In the genomic region with DNA sequence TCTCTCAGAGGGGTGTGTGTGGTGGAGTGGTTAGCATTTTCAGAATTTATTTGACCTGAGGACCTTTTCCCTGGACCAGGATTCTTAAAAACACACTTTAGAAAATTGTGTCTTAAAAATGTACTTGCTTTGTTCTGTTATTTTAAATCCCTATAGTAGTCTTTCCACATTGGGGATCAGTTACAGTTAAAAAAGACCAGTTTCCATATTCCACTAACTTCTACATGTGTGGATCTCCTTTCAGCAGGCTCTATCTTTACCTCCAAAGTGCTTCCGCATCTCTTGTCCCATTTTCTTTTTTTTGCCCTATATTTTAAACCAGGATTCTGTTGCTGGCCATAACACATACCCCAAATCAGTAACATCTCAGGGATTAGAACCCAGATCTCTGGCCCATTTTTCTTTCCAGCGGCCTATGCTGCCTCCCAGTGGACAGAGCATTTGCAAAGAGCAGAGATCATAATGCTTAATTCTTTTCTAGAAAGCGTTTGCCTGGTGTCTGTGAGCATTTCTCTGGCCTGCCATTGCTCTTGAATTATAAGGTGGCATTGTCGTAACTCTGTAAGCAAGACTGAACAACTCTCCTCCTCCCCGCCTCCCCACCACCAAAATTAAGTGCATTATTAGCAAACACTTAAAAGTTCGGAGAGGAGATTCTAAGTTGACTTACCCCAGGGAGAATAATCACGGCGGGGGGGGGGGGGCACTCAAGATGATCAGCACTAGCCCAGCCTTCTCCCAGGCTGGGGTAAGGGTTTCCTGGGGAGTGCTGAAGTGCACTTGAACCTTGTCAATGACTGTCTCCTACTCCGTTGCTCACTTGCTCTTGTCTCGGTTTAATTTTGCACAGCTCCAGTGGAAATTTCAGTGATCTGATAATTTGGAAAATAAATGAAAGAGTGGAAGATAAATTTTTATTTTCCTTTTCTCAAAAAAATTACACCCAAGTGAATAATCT, we compare ENCODE assay signal across 11 cellular contexts. TPM values are rescaled to one million over a fixed set of nuclear protein-coding genes. Genes with fewer than 3 reads are reported as not detected.
DNase-seq lines count a peak whose midpoint lies in the region; ATAC-seq and TF ChIP-seq lines count a peak whose summit lies in the region.
"Had no signal": no experiment of that assay in that cellular context is flagged by ENCODE, and none has a peak within 500 bp of the region (broad histone marks: within the 10 kb centered on the region; RNA-seq: fewer than 3 reads in every experiment).

No MANE protein-coding gene starts in this region.

- H3K9ac ChIP-seq in OCI-LY1 (ENCODE audit: low read length) = no peak overlapping the region
- H3K9ac ChIP-seq: BLaER1 treated with 17β-estradiol and CSF1 and Interleukin-3, amounts not matched to agents 10 nM and 100 nM had no signal

- H3K4me3 ChIP-seq in OCI-LY1 (ENCODE audit: low read depth, low read length, poor library complexity, severe bottlenecking) = no peak overlapping the region
- H3K4me3 ChIP-seq in thoracic aorta = no peak overlapping the region
- H3K4me3 ChIP-seq: BLaER1 treated with 17β-estradiol and CSF1 and Interleukin-3, amounts not matched to agents 10 nM and 100 nM; SJSA1; upper lobe of left lung had no signal

- H2AFZ ChIP-seq in OCI-LY1 (ENCODE audit: low read length) = no peak overlapping the region

- no peaks in the 10 kb centered on the region for H3K9me2 ChIP-seq in OCI-LY1 (ENCODE audit: low read depth, low read length)

- no peaks in the 10 kb centered on the region for H3F3A ChIP-seq in OCI-LY1 (ENCODE audit: insufficient read depth, low read length)

- no peaks in the 10 kb centered on the region for H4K20me1 ChIP-seq in OCI-LY1 (ENCODE audit: insufficient read depth, low read length)
- H4K20me1 ChIP-seq: BLaER1 treated with 17β-estradiol and CSF1 and Interleukin-3, amounts not matched to agents 10 nM and 100 nM had no signal

- ATAC-seq in thoracic aorta (ENCODE audit: insufficient number of reproducible peaks, low FRiP score, low read depth) (no peak), HG02884 (IDR thresholded peaks at IDR 0.05; ENCODE audit: unreplicated experiment) (no peak)
- ATAC-seq in activated CD4-positive, CD25-positive, alpha-beta regulatory T cell treated with anti-CD3 and anti-CD28 coated beads, Interleukin-2, amount 50 U/mL, for 24 hours = no peak

- H3K27ac ChIP-seq in OCI-LY1 (ENCODE audit: low read depth, low read length, poor library complexity, severe bottlenecking) = no peak overlapping the region
- no peak overlapping the region for H3K27ac ChIP-seq in thoracic aorta
- H3K27ac ChIP-seq: BLaER1 treated with 17β-estradiol and CSF1 and Interleukin-3, amounts not matched to agents 10 nM and 100 nM; SJSA1; upper lobe of left lung had no signal

- H3K79me2 ChIP-seq in OCI-LY1 (ENCODE audit: insufficient read depth, low read length) = no peaks in the 10 kb centered on the region

- no peaks in the 10 kb centered on the region for H3K4me1 ChIP-seq in OCI-LY1 (ENCODE audit: insufficient read depth, low read length, severe bottlenecking)
- H3K4me1 ChIP-seq in thoracic aorta (ENCODE audit: control insufficient read depth in 1 of 2, low read depth in 2 of 2) = peaks cover 3 to 45% of the 10 kb centered on the region in 2 donors
- H3K4me1 ChIP-seq: BLaER1 treated with 17β-estradiol and CSF1 and Interleukin-3, amounts not matched to agents 10 nM and 100 nM had no signal

- H3K27me3 ChIP-seq in OCI-LY1 (ENCODE audit: insufficient read depth, low read length) (0 out of 2 replicates have a peak, but pooled peaks cover 3% of the 10 kb centered on the region), thoracic aorta (replicated peaks; ENCODE audit: insufficient read depth) (no peaks in the 10 kb centered on the region)
- H3K27me3 ChIP-seq: BLaER1 treated with 17β-estradiol and CSF1 and Interleukin-3, amounts not matched to agents 10 nM and 100 nM; SJSA1; upper lobe of left lung had no signal

- TF ChIP-seq CTCF in OCI-LY1 (IDR thresholded peaks at IDR 0.05; ENCODE audit: low read length) (peak; percentile 62), thoracic aorta (IDR thresholded peaks at IDR 0.05) (peak; percentile 36)

- H3K36me3 ChIP-seq in OCI-LY1 (ENCODE audit: insufficient read depth, low read length) (no peaks in the 10 kb centered on the region), thoracic aorta (no peaks in the 10 kb centered on the region)
- H3K36me3 ChIP-seq: BLaER1 treated with 17β-estradiol and CSF1 and Interleukin-3, amounts not matched to agents 10 nM and 100 nM; SJSA1; upper lobe of left lung had no signal

- H3K9me3 ChIP-seq in OCI-LY1 (ENCODE audit: low read length) = no peaks in the 10 kb centered on the region
- H3K9me3 ChIP-seq in thoracic aorta = no peaks in the 10 kb centered on the region
- H3K9me3 ChIP-seq: BLaER1 treated with 17β-estradiol and CSF1 and Interleukin-3, amounts not matched to agents 10 nM and 100 nM; SJSA1; upper lobe of left lung had no signal

- H3K4me2 ChIP-seq in OCI-LY1 (ENCODE audit: low read length) = no peak overlapping the region
- H3K4me2 ChIP-seq: BLaER1 treated with 17β-estradiol and CSF1 and Interleukin-3, amounts not matched to agents 10 nM and 100 nM had no signal

- DNase-seq in NCI-H2196 (lab: John Stamatoyannopoulos, UW; ENCODE audit: unreplicated experiment) = peak; percentile 30
- no peak for DNase-seq in NCI-H2196 treated with DMSO at 0.1 percent for 48 hours (lab: John Stamatoyannopoulos, UW; ENCODE audit: unreplicated experiment)
- peak; percentile 30 for DNase-seq in fibroblast of peridontal ligament (ENCODE audit: extremely low read depth)
- DNase-seq in thoracic aorta (ENCODE audit: low spot score) = no peak
- DNase-seq in GOT3 (lab: John Stamatoyannopoulos, UW) = no peak

RNA-seq across cellular contexts. Expression of gene PBX1, which starts 58.9 kb away (rescaled TPM):
- 10 to 100 TPM; 50.5 to 53.1 TPM for total RNA-seq in thoracic aorta

Comparison
In these comparisons a context has a peak if more than half of its experiments do, and no peak if none do; other contexts are left out.
1. DNase-seq: peak in NCI-H2196 (single experiment) and fibroblast of peridontal ligament (single experiment); none in NCI-H2196 treated with DMSO at 0.1 percent for 48 hours (single experiment), thoracic aorta (single experiment) and GOT3 (single experiment).